In genomic region chr12:49017764-49018281, GRCh38 we compare ENCODE assay signal across 8 cellular contexts. TPM values are rescaled to one million over a fixed set of nuclear protein-coding genes. Genes with fewer than 3 reads are reported as not detected.
A peak's percentile ranks its signal among the peaks of the same experiment; 100 is the strongest.
DNase-seq lines count a peak whose midpoint lies in the region; ATAC-seq and TF ChIP-seq lines count a peak whose summit lies in the region.

No MANE protein-coding gene starts in this region.

- H3K36me3 Mint-ChIP-seq in endothelial cell (ENCODE audit: low read depth, unreplicated experiment) = peaks cover 17% of the 10 kb centered on the region
- peaks cover 8 to 42% (median 10%) of the 10 kb centered on the region in 3 donors for H3K36me3 Mint-ChIP-seq in naive thymus-derived CD8-positive, alpha-beta T cell

- H3K9me3 ChIP-seq in vagina = no peaks in the 10 kb centered on the region

- H3K27ac ChIP-seq in vagina = peak overlapping the region; percentile 88

- peak; percentile 4 for ATAC-seq in HG03139 (IDR thresholded peaks at IDR 0.05; ENCODE audit: unreplicated experiment)
- no peak for ATAC-seq in naive thymus-derived CD8-positive, alpha-beta T cell

- peaks cover 0 to 22% of the 10 kb centered on the region in 2 donors for H3K36me3 ChIP-seq in vagina

- peak overlapping the region; percentile 75 to 87 for H3K4me3 ChIP-seq in vagina

- POLR2A ChIA-PET in naive thymus-derived CD8-positive, alpha-beta T cell (lab: Charles Lee) = interaction anchor here (0.8 to 1.7 kb wide), 6 partner anchors 18 to 166 kb away, joined by 3 to 5 read pairs (median 4); partner anchors contain the start of genes DDN and TUBA1B

- DNase-seq in NK-92 treated with Interleukin-12 subunit alpha and Interleukin-12 subunit beta, amount 100 ng/mL, for 24 hours (lab: John Stamatoyannopoulos, UW) = peak; percentile 36
- DNase-seq in NK-92 (lab: John Stamatoyannopoulos, UW; ENCODE audit: unreplicated experiment) (no peak), UCSD-AML1 (lab: John Stamatoyannopoulos, UW; ENCODE audit: unreplicated experiment) (peak; percentile 65), endothelial cell (ENCODE audit: low spot score) (no peak), vagina (ENCODE audit: extremely low spot score in 2 of 2) (no peak), NCI-H526 treated with DMSO at 0.1 percent for 48 hours (lab: John Stamatoyannopoulos, UW) (no peak)
- no peak for DNase-seq in naive thymus-derived CD8-positive, alpha-beta T cell

- H3K27me3 ChIP-seq in vagina = no peaks in the 10 kb centered on the region

- H3K27ac Mint-ChIP-seq in endothelial cell (ENCODE audit: unreplicated experiment) = peak overlapping the region; percentile 98
- H3K27ac Mint-ChIP-seq in naive thymus-derived CD8-positive, alpha-beta T cell = peak overlapping the region; percentile 97 to 100 (median 99)

- H3K9me3 Mint-ChIP-seq in endothelial cell (ENCODE audit: unreplicated experiment) = no peaks in the 10 kb centered on the region
- H3K9me3 Mint-ChIP-seq in naive thymus-derived CD8-positive, alpha-beta T cell = no peaks in the 10 kb centered on the region

- peaks cover 14% of the 10 kb centered on the region for H3K4me1 ChIP-seq in vagina

- intact Hi-C loops in vagina (cut with DNase I) = loop anchor here (10.0 kb wide), 1 partner anchor 1733 kb away; no protein-coding TSS in a partner anchor

- no peak for TF ChIP-seq CTCF in endothelial cell (IDR thresholded peaks at IDR 0.05; ENCODE audit: unreplicated experiment)
- TF ChIP-seq CTCF in vagina (IDR thresholded peaks at IDR 0.05) = no peak

- peak overlapping the region; percentile 92 for H3K4me3 Mint-ChIP-seq in endothelial cell (ENCODE audit: unreplicated experiment)
- peak overlapping the region; percentile 89 to 98 (median 93) for H3K4me3 Mint-ChIP-seq in naive thymus-derived CD8-positive, alpha-beta T cell

- peaks cover 20% of the 10 kb centered on the region for H3K4me1 Mint-ChIP-seq in endothelial cell (ENCODE audit: unreplicated experiment)
- H3K4me1 Mint-ChIP-seq in naive thymus-derived CD8-positive, alpha-beta T cell = peaks cover 24 to 45% (median 40%) of the 10 kb centered on the region in 4 donors

- no peak for TF ChIP-seq POLR2A in vagina (IDR thresholded peaks at IDR 0.05)

- H3K27me3 Mint-ChIP-seq in endothelial cell (ENCODE audit: unreplicated experiment) = peaks cover 11% of the 10 kb centered on the region
- no peaks in the 10 kb centered on the region for H3K27me3 Mint-ChIP-seq in naive thymus-derived CD8-positive, alpha-beta T cell

RNA-seq across cellular contexts. Expression of gene PRKAG1, which starts 0.8 kb away (rescaled TPM):
- total RNA-seq in endothelial cell (ENCODE audit: unreplicated experiment) = 24.0 TPM
- total RNA-seq in naive thymus-derived CD8-positive, alpha-beta T cell = 10 to 100 TPM; 47.5 to 49.5 TPM
- 10 to 100 TPM; 29.2 to 39.5 (median 33.0) TPM for polyA plus RNA-seq in naive thymus-derived CD8-positive, alpha-beta T cell
- total RNA-seq in vagina = 67.0 TPM

RNA-seq across cellular contexts. Expression of gene DDN, which starts 18.6 kb away (rescaled TPM):
- total RNA-seq in endothelial cell (ENCODE audit: unreplicated experiment) (0.10 TPM), vagina (not detected)
- under 1 TPM; 0.14 to 0.18 TPM for total RNA-seq in naive thymus-derived CD8-positive, alpha-beta T cell
- polyA plus RNA-seq in naive thymus-derived CD8-positive, alpha-beta T cell = not detected

RNA-seq across cellular contexts. Expression of gene WNT1, which starts 39.7 kb away (rescaled TPM):
- total RNA-seq in endothelial cell (ENCODE audit: unreplicated experiment) (not detected), vagina (not detected)
- under 1 TPM; 0.33 to 0.52 TPM for total RNA-seq in naive thymus-derived CD8-positive, alpha-beta T cell
- 1 to 10 TPM in 1 of 3 donors, under 1 TPM in 2; 0.23 to 1.2 (median 0.49) TPM for polyA plus RNA-seq in naive thymus-derived CD8-positive, alpha-beta T cell

RNA-seq across cellular contexts. Expression of gene KMT2D, which starts 42.8 kb away (rescaled TPM):
- total RNA-seq in endothelial cell (ENCODE audit: unreplicated experiment) (135 TPM), vagina (38.8 TPM)
- total RNA-seq in naive thymus-derived CD8-positive, alpha-beta T cell = 100 to 1,000 TPM; 130 to 134 TPM
- polyA plus RNA-seq in naive thymus-derived CD8-positive, alpha-beta T cell = 10 to 100 TPM in 2 of 3 donors, 1 to 10 TPM in 1; 1.5 to 28.5 (median 10.5) TPM

RNA-seq across cellular contexts. Expression of gene WNT10B, which starts 46.3 kb away (rescaled TPM):
- total RNA-seq in endothelial cell (ENCODE audit: unreplicated experiment) (0.33 TPM), vagina (4.7 TPM)
- 1 to 10 TPM; 3.0 to 3.3 TPM for total RNA-seq in naive thymus-derived CD8-positive, alpha-beta T cell
- polyA plus RNA-seq in naive thymus-derived CD8-positive, alpha-beta T cell = under 1 TPM in 1 of 3 donors, not detected in 2; 0.29 TPM

Comparison
In these comparisons a context has a peak if more than half of its experiments do, and no peak if none do; other contexts are left out.
1. DNase-seq: peak in NK-92 treated with Interleukin-12 subunit alpha and Interleukin-12 subunit beta, amount 100 ng/mL, for 24 hours (single experiment) and UCSD-AML1 (single experiment); none in NK-92 (single experiment), endothelial cell (single experiment), naive thymus-derived CD8-positive, alpha-beta T cell (0 of 10), vagina (0 of 2) and NCI-H526 treated with DMSO at 0.1 percent for 48 hours (single experiment).